ENCODE assay signal across 8 cellular contexts in genomic region chr10:119892188-119893065, GRCh38. TPM values are rescaled to one million over a fixed set of nuclear protein-coding genes. Genes with fewer than 3 reads are reported as not detected.
DNase-seq lines count a peak whose midpoint lies in the region; ATAC-seq, FAIRE-seq and TF ChIP-seq lines count a peak whose summit lies in the region.

Gene SEC23IP (plus strand): TSS chr10:119892730. CDS start chr10:119892783, 53 bp downstream.

- H3K27me3 ChIP-seq in BE2C: no peaks in the 10 kb centered on the region

- FAIRE-seq in colon (lab: Jason Lieb, UNC): peak; percentile 5

- peak within 1 kb of the TSS; percentile 70 for H3K4me3 ChIP-seq in BE2C (ENCODE audit: low read depth, low read length)

- H3K9me3 ChIP-seq in BE2C: no peaks in the 10 kb centered on the region

- peaks cover 9% of the 10 kb centered on the region for H3K4me1 ChIP-seq in BE2C

- no peaks in the 10 kb centered on the region; the same call in 1 of the 2 replicates for H3K36me3 ChIP-seq in BE2C

- peak; percentile 99 for ATAC-seq in HG03460 (IDR thresholded peaks at IDR 0.05; ENCODE audit: unreplicated experiment)

- peak; percentile 94 for DNase-seq in BE2C
- DNase-seq in GM19240 (ENCODE audit: insufficient read length, low spot score): peak; percentile 86
- peak; percentile 82 to 92 for DNase-seq in NCI-H526 (lab: John Stamatoyannopoulos, UW)
- DNase-seq in activated CD4-positive, alpha-beta T cell treated with anti-CD3 and anti-CD28 coated beads for 48 hours: peak; percentile 96
- peak; percentile 97 for DNase-seq in kidney tubule cell (ENCODE audit: low spot score)
- peak; percentile 74 to 93 (median 84) for DNase-seq in stimulated activated CD4-positive, alpha-beta T cell treated with anti-CD3 and anti-CD28 coated beads, Interleukin-1b, Interleukin-23, amount 100 ng/mL, for 24 hours (ENCODE audit: low read depth in 4 of 4, low spot score in 1 of 4)

- no peak for TF ChIP-seq CTCF in BE2C (IDR thresholded peaks at IDR 0.05; ENCODE audit: low read depth, low read length)

RNA-seq across cellular contexts. Expression of gene SEC23IP, which starts in this region (rescaled TPM):
- 72.3 TPM for polyA plus RNA-seq in BE2C (2012; ENCODE audit: insufficient read depth, insufficient read length, low read depth)

Comparison
In these comparisons a context has a peak if more than half of its experiments do, and no peak if none do; other contexts are left out.
1. Peak in every context shown above with its lines: DNase-seq, ATAC-seq and H3K4me3 ChIP-seq.